1 cellular context compared by ENCODE assay signal in the genomic region with DNA sequence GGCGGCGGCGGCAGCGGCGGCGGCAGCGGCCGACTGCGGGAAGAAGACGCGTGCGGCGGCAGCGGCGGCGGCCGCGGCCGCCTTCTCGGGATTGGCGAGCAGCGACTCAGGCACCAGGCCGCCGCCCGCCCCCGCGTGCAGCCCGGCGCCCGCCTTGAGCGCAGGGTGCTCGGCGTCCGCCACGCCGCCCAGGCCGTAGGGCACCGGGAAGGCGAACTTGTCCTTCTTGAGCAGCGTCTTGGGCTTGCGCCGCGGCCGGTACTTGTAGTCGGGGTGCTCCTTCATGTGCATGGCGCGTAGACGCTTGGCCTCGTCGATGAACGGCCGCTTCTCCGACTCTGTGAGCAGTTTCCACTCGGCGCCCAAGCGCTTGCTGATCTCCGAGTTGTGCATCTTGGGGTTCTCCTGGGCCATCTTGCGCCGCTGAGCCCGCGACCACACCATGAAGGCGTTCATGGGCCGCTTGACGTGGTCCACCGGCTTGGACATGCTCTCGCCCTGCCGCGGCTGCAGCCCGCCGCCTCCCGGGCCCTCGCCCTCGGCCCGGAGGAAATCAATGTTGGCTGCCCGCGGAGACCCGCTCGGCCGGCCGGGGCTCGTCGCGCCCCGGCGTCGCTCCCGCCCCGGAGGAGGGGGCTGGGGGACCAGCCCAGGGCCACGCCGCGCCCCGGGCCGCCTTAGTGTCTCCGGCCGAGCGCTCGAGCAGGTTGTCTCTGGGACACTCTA.
TF ChIP-seq lines count a peak whose summit lies in the region.

No MANE protein-coding gene starts in this region.

TF ChIP-seq in K562, 482 proteins besides CTCF, POLR2A, EP300 and RAD21:
- peak; percentile 40 for TF ChIP-seq FIP1L1 (IDR thresholded peaks at IDR 0.05; ENCODE audit: low read depth, low read length, poor library complexity, severe bottlenecking)
- TF ChIP-seq, protein P1, sequence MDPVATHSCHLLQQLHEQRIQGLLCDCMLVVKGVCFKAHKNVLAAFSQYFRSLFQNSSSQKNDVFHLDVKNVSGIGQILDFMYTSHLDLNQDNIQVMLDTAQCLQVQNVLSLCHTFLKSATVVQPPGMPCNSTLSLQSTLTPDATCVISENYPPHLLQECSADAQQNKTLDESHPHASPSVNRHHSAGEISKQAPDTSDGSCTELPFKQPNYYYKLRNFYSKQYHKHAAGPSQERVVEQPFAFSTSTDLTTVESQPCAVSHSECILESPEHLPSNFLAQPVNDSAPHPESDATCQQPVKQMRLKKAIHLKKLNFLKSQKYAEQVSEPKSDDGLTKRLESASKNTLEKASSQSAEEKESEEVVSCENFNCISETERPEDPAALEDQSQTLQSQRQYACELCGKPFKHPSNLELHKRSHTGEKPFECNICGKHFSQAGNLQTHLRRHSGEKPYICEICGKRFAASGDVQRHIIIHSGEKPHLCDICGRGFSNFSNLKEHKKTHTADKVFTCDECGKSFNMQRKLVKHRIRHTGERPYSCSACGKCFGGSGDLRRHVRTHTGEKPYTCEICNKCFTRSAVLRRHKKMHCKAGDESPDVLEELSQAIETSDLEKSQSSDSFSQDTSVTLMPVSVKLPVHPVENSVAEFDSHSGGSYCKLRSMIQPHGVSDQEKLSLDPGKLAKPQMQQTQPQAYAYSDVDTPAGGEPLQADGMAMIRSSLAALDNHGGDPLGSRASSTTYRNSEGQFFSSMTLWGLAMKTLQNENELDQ (CRISPR knock-in tag; IDR thresholded peaks at IDR 0.05; ENCODE audit: borderline replicate concordance), result no peak
- TF ChIP-seq, protein P2, sequence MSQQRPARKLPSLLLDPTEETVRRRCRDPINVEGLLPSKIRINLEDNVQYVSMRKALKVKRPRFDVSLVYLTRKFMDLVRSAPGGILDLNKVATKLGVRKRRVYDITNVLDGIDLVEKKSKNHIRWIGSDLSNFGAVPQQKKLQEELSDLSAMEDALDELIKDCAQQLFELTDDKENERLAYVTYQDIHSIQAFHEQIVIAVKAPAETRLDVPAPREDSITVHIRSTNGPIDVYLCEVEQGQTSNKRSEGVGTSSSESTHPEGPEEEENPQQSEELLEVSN (IDR thresholded peaks at IDR 0.05; ENCODE audit: borderline replicate concordance in 1 of 2, extremely low read depth in 1 of 2, insufficient read depth in 1 of 2, insufficient read length in 1 of 2, low read depth in 1 of 2, low read length in 1 of 2, poor library complexity in 1 of 2, severe bottlenecking in 1 of 2), result peak in 1 of 2 experiments; percentile 20
- TF ChIP-seq NCOA6 (IDR thresholded peaks at IDR 0.05), result 0 out of 2 replicates have a peak, but pooled peaks have one; percentile 35
